ENCODE assay signal across 1 cellular context in the genomic region with DNA sequence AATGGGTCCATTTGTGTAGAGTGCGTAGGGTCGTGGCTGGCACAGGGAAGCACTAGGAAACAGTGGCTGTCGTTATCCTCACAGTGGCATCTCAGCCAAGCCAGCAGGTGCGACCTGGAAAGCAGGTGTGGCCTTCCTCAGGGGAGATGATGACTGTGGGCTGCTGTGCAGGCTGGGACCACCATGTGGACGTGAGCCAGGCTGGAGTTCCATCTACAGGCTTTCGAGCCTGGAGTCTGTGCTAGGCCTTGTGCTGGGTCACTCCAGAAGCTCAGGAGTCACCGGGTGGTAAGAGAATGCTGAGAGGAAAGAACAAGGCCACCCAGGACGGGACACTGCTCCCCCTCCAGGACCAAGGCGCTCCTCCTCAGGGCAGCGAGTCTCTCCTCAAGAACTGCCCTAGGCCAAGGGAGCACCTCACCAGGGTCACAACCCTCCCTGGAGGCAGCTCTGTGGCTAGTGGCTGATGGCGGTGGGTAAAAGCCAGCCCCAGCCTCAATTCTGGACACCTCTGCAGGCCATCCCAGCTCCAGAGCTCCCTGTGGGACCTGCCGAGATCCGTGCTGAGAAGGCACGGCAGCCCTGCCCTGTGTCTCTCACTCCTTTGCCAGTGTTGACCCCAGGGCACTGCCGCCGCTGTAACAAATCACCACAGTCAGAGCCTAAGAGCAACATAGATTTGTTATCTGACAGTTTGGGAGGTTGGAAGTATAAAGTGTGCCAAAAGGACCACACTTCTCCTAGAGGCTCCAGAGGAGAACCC.
TF ChIP-seq lines count a peak whose summit lies in the region.

No MANE protein-coding gene starts in this region.

TF ChIP-seq in H1, 55 proteins besides CTCF, POLR2A, EP300 and RAD21:
- TF ChIP-seq TBP (IDR thresholded peaks at IDR 0.05; ENCODE audit: low read depth, low read length), result no peak
- no peak for TF ChIP-seq USF2 (IDR thresholded peaks at IDR 0.05; ENCODE audit: low read length)
- no peak for TF ChIP-seq SUZ12 (IDR thresholded peaks at IDR 0.05; ENCODE audit: low read length)
- TF ChIP-seq SP1 (IDR thresholded peaks at IDR 0.05; ENCODE audit: low read depth, low read length), result no peak
- TF ChIP-seq YY1 (IDR thresholded peaks at IDR 0.05; ENCODE audit: low read depth, low read length), result no peak
- no peak for TF ChIP-seq POLR2AphosphoS5 (IDR thresholded peaks at IDR 0.05; ENCODE audit: low read depth, low read length)
- no peak for TF ChIP-seq SP4 (IDR thresholded peaks at IDR 0.05; ENCODE audit: low read length)
- TF ChIP-seq ATF3 (IDR thresholded peaks at IDR 0.05; ENCODE audit: insufficient read depth, low read depth, low read length), result no peak
- no peak for TF ChIP-seq RBBP5 (IDR thresholded peaks at IDR 0.05; ENCODE audit: borderline replicate concordance, low read depth, low read length)
